9 cellular contexts compared by ENCODE assay signal in the genomic region with DNA sequence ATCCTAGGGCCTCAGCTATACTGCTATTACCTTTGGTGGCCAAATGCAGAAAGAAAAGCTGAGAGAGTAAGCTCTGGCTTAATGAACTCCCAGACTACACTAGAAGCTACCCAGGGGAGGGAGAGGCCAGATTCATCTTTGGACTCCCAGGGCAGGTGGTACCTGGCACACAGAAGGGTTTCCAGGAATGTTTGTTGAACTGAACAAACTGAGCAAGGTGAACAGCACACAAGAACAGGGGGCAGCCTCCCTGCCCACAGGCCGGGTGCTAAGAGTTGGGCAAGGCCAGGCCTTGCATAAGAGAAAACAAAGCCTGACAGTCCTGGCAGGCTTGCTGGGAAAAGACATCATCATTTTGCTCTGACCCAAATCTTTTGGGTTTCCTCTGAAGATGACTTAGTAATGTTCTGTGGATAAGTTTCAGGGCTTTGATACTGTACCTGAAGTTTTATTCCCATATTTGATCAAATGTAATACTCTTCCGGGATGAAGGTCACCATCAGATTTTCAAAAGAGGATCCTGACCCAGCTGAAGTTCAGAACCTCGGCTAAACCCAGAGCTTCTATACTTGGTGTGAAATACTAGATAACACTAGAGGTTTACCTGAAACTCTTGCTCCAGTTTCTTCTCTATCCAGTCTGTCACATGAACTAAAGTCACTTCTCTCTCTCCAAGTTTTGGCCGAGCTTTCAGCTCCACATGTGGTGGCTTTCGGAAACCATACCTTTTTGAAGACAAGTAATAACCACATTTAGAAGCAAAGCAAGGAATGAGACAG. TPM values are rescaled to one million over a fixed set of nuclear protein-coding genes. Genes with fewer than 3 reads are reported as not detected.
A peak's percentile ranks its signal among the peaks of the same experiment; 100 is the strongest.
DNase-seq lines count a peak whose midpoint lies in the region; ATAC-seq and TF ChIP-seq lines count a peak whose summit lies in the region.
"Had no signal": no experiment of that assay in that cellular context is flagged by ENCODE, and none has a peak within 500 bp of the region (broad histone marks: within the 10 kb centered on the region; RNA-seq: fewer than 3 reads in every experiment).

No MANE protein-coding gene starts in this region.

- no peak overlapping the region for H3K4me3 ChIP-seq in heart left ventricle
- H3K4me3 ChIP-seq in right lobe of liver = no peak overlapping the region
- no peak overlapping the region for H3K4me3 ChIP-seq in vagina

- no peak for ATAC-seq in heart left ventricle
- peak; percentile 47 to 78 (median 62) for ATAC-seq in right lobe of liver

- TF ChIP-seq POLR2A in heart left ventricle (IDR thresholded peaks at IDR 0.05) (no peak), right lobe of liver (IDR thresholded peaks at IDR 0.05) (peak; percentile 20), vagina (IDR thresholded peaks at IDR 0.05) (no peak)

- TF ChIP-seq CTCF in heart left ventricle (IDR thresholded peaks at IDR 0.05) (no peak), VCaP (conservative IDR thresholded peaks at IDR 0.05) (no peak), right lobe of liver (IDR thresholded peaks at IDR 0.05) (no peak), vagina (IDR thresholded peaks at IDR 0.05) (no peak)

- H3K27ac ChIP-seq in heart left ventricle = peak overlapping the region in 11 of 12 donors; percentile 2 to 97 (median 69)
- peak overlapping the region; percentile 98 for H3K27ac ChIP-seq in VCaP
- H3K27ac ChIP-seq in right lobe of liver = peak overlapping the region; percentile 7 to 96 (median 63)
- H3K27ac ChIP-seq in vagina = peak overlapping the region; percentile 38

- intact Hi-C loops in heart left ventricle (cut with DNase I) (loop anchor here in 3 of 10 donors (5.0 to 10.0 kb wide), 5 partner anchors 54 to 354 kb away; partner anchors contain the start of genes CEP95 (in 1 of the 3) and DDX5 (in 1 of the 3)), cardiac septum (cut with DNase I) (no loop called here), right lobe of liver (cut with DNase I) (loop anchor here in 1 of 2 donors (10.0 kb wide), 1 partner anchor 114 kb away; the partner anchor contains the start of gene TEX2), vagina (cut with DNase I) (no loop called here)

- no peak for DNase-seq in heart left ventricle
- no peak for DNase-seq in cardiac septum (ENCODE audit: low spot score)
- peak; percentile 82 to 93 (median 90) for DNase-seq in right lobe of liver
- no peak for DNase-seq in vagina (ENCODE audit: extremely low spot score in 2 of 2)
- DNase-seq in SK-N-DZ (ENCODE audit: low spot score) = no peak
- DNase-seq in NCI-H345 (lab: John Stamatoyannopoulos, UW) = no peak
- DNase-seq in activated CD4-positive, alpha-beta T cell treated with anti-CD3 and anti-CD28 coated beads, Interleukin-2, amount 50 U/mL, for 4 hours = no peak
- DNase-seq: activated B cell treated with CpG ODN at 0.5 μM for 24 hours had no signal

- peaks cover 0 to 49% (median 19%) of the 10 kb centered on the region in 9 donors for H3K36me3 ChIP-seq in heart left ventricle
- peaks cover 0 to 10% (median 0%) of the 10 kb centered on the region in 4 donors for H3K36me3 ChIP-seq in right lobe of liver
- H3K36me3 ChIP-seq in vagina = peaks cover 0 to 10% of the 10 kb centered on the region in 2 donors

- H3K4me1 ChIP-seq in heart left ventricle (peaks cover 23 to 81% (median 70%) of the 10 kb centered on the region in 12 donors), right lobe of liver (peaks cover 0 to 70% (median 30%) of the 10 kb centered on the region in 4 donors), vagina (peaks cover 33% of the 10 kb centered on the region)

- H3K27me3 ChIP-seq in heart left ventricle = no peaks in the 10 kb centered on the region
- H3K27me3 ChIP-seq in right lobe of liver = no peaks in the 10 kb centered on the region
- no peaks in the 10 kb centered on the region for H3K27me3 ChIP-seq in vagina

- H3K9me3 ChIP-seq in heart left ventricle (no peaks in the 10 kb centered on the region), right lobe of liver (no peaks in the 10 kb centered on the region), vagina (no peaks in the 10 kb centered on the region)

- 73 to 78% (median 73%) methylated on average over 5 of the region's 5 CpGs for WGBS in heart left ventricle, 4 donors
- WGBS in right lobe of liver (ENCODE audit: insufficient coverage, low coverage, low lambda C conversion rate, missing lambda C conversion rate) = 34% methylated on average over 5 of the region's 5 CpGs

RNA-seq across cellular contexts. Expression of gene ERN1, which starts 20.5 kb away (rescaled TPM):
- total RNA-seq in heart left ventricle (10 to 100 TPM in 4 of 9 donors, 1 to 10 TPM in 5; 5.1 to 18.7 (median 9.1) TPM), cardiac septum (6.9 TPM), right lobe of liver (10 to 100 TPM; 22.7 to 47.6 (median 28.7) TPM), vagina (31.4 TPM)
- 1 to 10 TPM; 1.5 to 4.7 TPM for polyA plus RNA-seq in heart left ventricle
- 1.5 and 3.0 TPM in 2 replicates for polyA plus RNA-seq in SK-N-DZ (2014; cell fraction: cytosol; rRNA removed)
- 1.6 and 3.3 TPM in 2 replicates for polyA plus RNA-seq in SK-N-DZ (2014; cell fraction: nucleus; rRNA removed)

Comparison
In these comparisons a context has a peak if more than half of its experiments do, and no peak if none do; other contexts are left out.
1. ATAC-seq: peak in right lobe of liver (4 of 4); none in heart left ventricle (0 of 4).
2. DNase-seq: peak in right lobe of liver (3 of 3); none in heart left ventricle (0 of 5), cardiac septum (single experiment), vagina (0 of 2), SK-N-DZ (single experiment), NCI-H345 (single experiment) and activated CD4-positive, alpha-beta T cell treated with anti-CD3 and anti-CD28 coated beads, Interleukin-2, amount 50 U/mL, for 4 hours (0 of 2).
3. H3K27ac ChIP-seq: peak in every context shown above with its lines; median percentile 98 in VCaP; 69 in heart left ventricle; 63 in right lobe of liver; 38 in vagina.